ENCODE assay signal across 8 cellular contexts in the genomic region with DNA sequence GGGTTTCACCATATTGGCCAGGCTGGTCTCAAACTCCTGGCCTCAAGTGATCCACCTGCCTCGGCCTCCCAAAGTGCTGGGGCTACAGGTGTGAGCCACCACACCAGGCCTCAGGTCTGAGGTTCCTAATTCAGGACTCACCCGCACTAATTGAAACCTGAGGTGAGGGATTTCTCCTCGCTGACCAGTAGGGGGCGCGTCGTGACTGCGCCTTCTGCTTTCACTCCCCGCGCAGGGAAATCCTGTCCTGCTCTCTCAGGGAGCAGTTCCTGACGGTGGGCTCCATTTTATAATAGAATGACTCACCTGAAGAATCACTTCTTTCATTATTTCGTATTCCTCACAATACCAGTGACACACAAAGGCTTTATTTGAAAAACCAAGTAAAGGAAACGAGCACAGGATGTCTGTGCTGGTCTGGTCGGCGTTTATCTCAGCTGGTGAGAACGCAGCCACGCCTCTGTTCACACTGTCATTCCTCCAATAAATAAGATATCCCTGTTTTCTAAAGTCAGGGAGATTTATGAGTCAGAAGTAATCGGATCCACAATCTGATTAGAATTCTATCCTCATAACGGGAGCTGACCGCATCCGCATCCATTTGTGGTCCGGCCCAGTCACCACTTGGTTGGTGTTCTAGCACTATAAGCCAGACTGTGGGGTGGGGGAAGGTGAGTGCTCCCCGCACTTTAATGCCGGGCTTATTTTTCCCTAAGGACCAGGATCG.
DNase-seq lines count a peak whose midpoint lies in the region; ATAC-seq and TF ChIP-seq lines count a peak whose summit lies in the region.

No MANE protein-coding gene starts in this region.

- DNase-seq in NCI-H2081 (lab: John Stamatoyannopoulos, UW) (peak; percentile 59 to 75), inferior parietal cortex (ENCODE audit: extremely low spot score) (peak; percentile 93), smooth muscle cell of the brain vasculature (ENCODE audit: low read depth, low spot score) (peak; percentile 58)
- DNase-seq in activated CD4-positive, CD25-positive, alpha-beta regulatory T cell treated with anti-CD3 and anti-CD28 coated beads, Interleukin-2, amount 50 U/mL, for 16 hours (ENCODE audit: low read depth, low spot score): peak; percentile 78
- peak; percentile 75 for DNase-seq in central memory CD4-positive, alpha-beta T cell

- peak; percentile 85 for TF ChIP-seq CTCF in GM12875 (IDR thresholded peaks at IDR 0.05; ENCODE audit: borderline replicate concordance, insufficient read depth, low read depth, low read length)

- ATAC-seq in HG02798 (IDR thresholded peaks at IDR 0.05; ENCODE audit: poor library complexity, unreplicated experiment) (peak; percentile 85), HG03025 (IDR thresholded peaks at IDR 0.05; ENCODE audit: low FRiP score, unreplicated experiment) (no peak)

- H3K4me3 ChIP-seq in GM12875 (ENCODE audit: low read depth, low read length): no peak overlapping the region
